Comparison of ENCODE assay signal across 21 cellular contexts in the genomic region with DNA sequence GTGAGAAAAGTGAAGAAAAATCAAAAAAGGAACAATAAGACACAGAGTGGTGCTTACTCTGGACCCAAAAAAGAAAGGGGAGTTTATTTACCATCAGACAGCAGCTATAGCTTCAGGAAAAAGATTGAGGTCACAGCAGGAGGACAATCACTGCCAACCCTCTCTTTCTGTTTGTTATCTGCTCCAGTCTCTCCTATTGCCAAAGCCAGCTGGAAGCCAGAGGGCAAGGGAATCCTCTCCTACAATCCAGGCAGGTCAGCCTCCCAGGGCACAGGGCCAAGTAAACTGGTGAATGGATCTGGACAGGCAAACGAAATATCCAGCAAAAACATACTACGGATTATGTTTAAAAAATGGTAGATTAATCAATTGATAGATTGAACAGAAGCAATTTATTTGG.
DNase-seq lines count a peak whose midpoint lies in the region.
"Had no signal": no experiment of that assay in that cellular context is flagged by ENCODE, and none has a peak within 500 bp of the region (broad histone marks: within the 10 kb centered on the region; RNA-seq: fewer than 3 reads in every experiment).

No MANE protein-coding gene starts in this region.

- H2AFZ ChIP-seq in mesenchymal stem cell (ENCODE audit: low read depth, low read length): no peak overlapping the region

- no peak overlapping the region for H2BK120ac ChIP-seq in mesenchymal stem cell (ENCODE audit: low read depth, low read length)

- H4K91ac ChIP-seq in mesenchymal stem cell (ENCODE audit: low read length): no peak overlapping the region

- H3K27me3 ChIP-seq in mesenchymal stem cell (ENCODE audit: control insufficient read depth in 1 of 2, insufficient read depth in 1 of 2, low read length in 2 of 2): no peaks in the 10 kb centered on the region
- H3K27me3 ChIP-seq: sigmoid colon, suprapubic skin, upper lobe of right lung had no signal

- no peak overlapping the region for H3K4me3 ChIP-seq in mesenchymal stem cell (ENCODE audit: insufficient read depth in 1 of 2, low read depth in 1 of 2, low read length in 2 of 2)
- H3K4me3 ChIP-seq: dorsolateral prefrontal cortex, lung, sigmoid colon, suprapubic skin, upper lobe of right lung had no signal

- no peak overlapping the region for H3K4me2 ChIP-seq in mesenchymal stem cell (ENCODE audit: low read length, poor library complexity, severe bottlenecking)

- no peak overlapping the region for H3K18ac ChIP-seq in mesenchymal stem cell (ENCODE audit: low read depth in 1 of 2, low read length in 2 of 2)

- no peak overlapping the region for H3K14ac ChIP-seq in mesenchymal stem cell (ENCODE audit: low read length in 2 of 2)

- H3K27ac ChIP-seq in mesenchymal stem cell (ENCODE audit: low read length, poor library complexity, severe bottlenecking): no peak overlapping the region
- H3K27ac ChIP-seq: dorsolateral prefrontal cortex, sigmoid colon, suprapubic skin, upper lobe of right lung, VCaP had no signal

- no peaks in the 10 kb centered on the region for H3K9me3 ChIP-seq in mesenchymal stem cell (ENCODE audit: control insufficient read depth, low read length)
- H3K9me3 ChIP-seq: Caco-2, sigmoid colon, suprapubic skin, upper lobe of right lung had no signal

- no CpG with 5 or more reads among the region's 2 CpGs for WGBS in mesenchymal stem cell

- H4K8ac ChIP-seq in mesenchymal stem cell (ENCODE audit: low read length): no peak overlapping the region

- H3K79me1 ChIP-seq in mesenchymal stem cell (replicated peaks; ENCODE audit: low read length, poor library complexity, severe bottlenecking): no peaks in the 10 kb centered on the region

- in situ Hi-C loops in G401 (cut with HindIII; ENCODE audit: low sequenced_read_pairs): no loop called here

- H3K9ac ChIP-seq in mesenchymal stem cell (ENCODE audit: low read length): no peak overlapping the region

- H2AK5ac ChIP-seq in mesenchymal stem cell (ENCODE audit: low read length, severe bottlenecking): peak overlapping the region; percentile 53

- no peaks in the 10 kb centered on the region for H3K36me3 ChIP-seq in mesenchymal stem cell (ENCODE audit: control insufficient read depth in 1 of 2, insufficient read depth in 2 of 2, low read depth in 1 of 2, low read length in 2 of 2)
- H3K36me3 ChIP-seq: sigmoid colon, suprapubic skin, upper lobe of right lung had no signal

- H2BK15ac ChIP-seq in mesenchymal stem cell (ENCODE audit: low read depth, poor library complexity, severe bottlenecking): no peak overlapping the region

- DNase-seq in G401 (ENCODE audit: low spot score) (peak; percentile 90), NCI-H1092 treated with DMSO at 0.1 percent for 48 hours (lab: John Stamatoyannopoulos, UW) (peak; percentile 57), cerebellar nuclear complex (lab: John Stamatoyannopoulos, UW) (peak; percentile 15 to 47), mesenchymal stem cell (no peak), T-helper 9 cell (no peak), NCI-H526 (lab: John Stamatoyannopoulos, UW) (no peak)
- DNase-seq in activated naive CD4-positive, alpha-beta T cell treated with anti-CD3 and anti-CD28 coated beads, Interleukin-2, amount 50 U/mL, for 16 hours: no peak
- DNase-seq: activated CD4-positive, alpha-beta T cell treated with anti-CD3 and anti-CD28 coated beads for 48 hours; activated effector memory CD4-positive, alpha-beta T cell treated with anti-CD3 and anti-CD28 coated beads, Interleukin-2, amount 50 U/mL, for 16 hours; activated naive CD8-positive, alpha-beta T cell treated with anti-CD3 and anti-CD28 coated beads, Interleukin-2, amount 10 ng/mL, durations not matched to agents 7 days and 5 days; activated T-cell treated with anti-CD3 and anti-CD28 coated beads, Interleukin-2, amount 50 U/mL, for 1 hour; Caco-2; Kasumi-1; Right ventricle myocardium superior; sigmoid colon; stimulated activated naive CD4-positive, alpha-beta T cell; upper lobe of right lung had no signal

- no peak overlapping the region for H3K4ac ChIP-seq in mesenchymal stem cell (ENCODE audit: low read depth in 1 of 2, low read length in 2 of 2)

- H3K4me1 ChIP-seq in mesenchymal stem cell (ENCODE audit: control insufficient read depth, insufficient read depth, low read depth, low read length): peaks cover 7% of the 10 kb centered on the region
- H3K4me1 ChIP-seq: Caco-2, upper lobe of right lung had no signal

- no peak overlapping the region for H3K23ac ChIP-seq in mesenchymal stem cell (ENCODE audit: low read length in 2 of 2)

- no peak overlapping the region for H2BK12ac ChIP-seq in mesenchymal stem cell (ENCODE audit: low read length in 2 of 2)

- no peak overlapping the region for H2BK5ac ChIP-seq in mesenchymal stem cell (ENCODE audit: low read depth, low read length, poor library complexity, severe bottlenecking)

Comparison
In these comparisons a context has a peak if more than half of its experiments do, and no peak if none do; other contexts are left out.
1. DNase-seq: peak in G401 (single experiment), NCI-H1092 treated with DMSO at 0.1 percent for 48 hours (single experiment) and cerebellar nuclear complex (2 of 2); none in mesenchymal stem cell (single experiment), T-helper 9 cell (single experiment), NCI-H526 (0 of 2) and activated naive CD4-positive, alpha-beta T cell treated with anti-CD3 and anti-CD28 coated beads, Interleukin-2, amount 50 U/mL, for 16 hours (single experiment).